1 cellular context compared by ENCODE assay signal in genomic region chr19:488505-489417, GRCh38.
A peak's percentile ranks its signal among the peaks of the same experiment; 100 is the strongest.
TF ChIP-seq lines count a peak whose summit lies in the region.

No MANE protein-coding gene starts in this region.

TF ChIP-seq in HepG2, 621 proteins besides CTCF, POLR2A, EP300 and RAD21 (continued from another document and continues in another):
- TF ChIP-seq ZNF33B (CRISPR knock-in tag; IDR thresholded peaks at IDR 0.05) = 0 out of 2 replicates have a peak, but pooled peaks have one; percentile 46
- TF ChIP-seq ARID2 (CRISPR knock-in tag; IDR thresholded peaks at IDR 0.05; ENCODE audit: borderline replicate concordance) = no peak
- TF ChIP-seq PAX8 (CRISPR knock-in tag; IDR thresholded peaks at IDR 0.05; ENCODE audit: borderline replicate concordance) = no peak
- TF ChIP-seq RFX5 (IDR thresholded peaks at IDR 0.05; ENCODE audit: low read depth, low read length) = no peak
- no peak for TF ChIP-seq ZNF510 (CRISPR knock-in tag; IDR thresholded peaks at IDR 0.05; ENCODE audit: low read depth)
- no peak for TF ChIP-seq MIER3 (CRISPR knock-in tag; IDR thresholded peaks at IDR 0.05; ENCODE audit: borderline replicate concordance)
- no peak for TF ChIP-seq TEF (CRISPR knock-in tag; IDR thresholded peaks at IDR 0.05)
- TF ChIP-seq AKNA (CRISPR knock-in tag; IDR thresholded peaks at IDR 0.05; ENCODE audit: borderline replicate concordance) = no peak
- TF ChIP-seq SPEN (CRISPR knock-in tag; IDR thresholded peaks at IDR 0.05; ENCODE audit: low read depth) = peak; percentile 95
- no peak for TF ChIP-seq ZNF292 (CRISPR knock-in tag; IDR thresholded peaks at IDR 0.05; ENCODE audit: borderline replicate concordance, low read depth)
- TF ChIP-seq SIN3A (IDR thresholded peaks at IDR 0.05; ENCODE audit: borderline replicate concordance, low read depth, low read length) = peak; percentile 77; the same call in 1 of the 2 replicates
- no peak for TF ChIP-seq ZNF557 (CRISPR knock-in tag; IDR thresholded peaks at IDR 0.05)
- TF ChIP-seq SIX1 (CRISPR knock-in tag; IDR thresholded peaks at IDR 0.05; ENCODE audit: borderline replicate concordance) = no peak
- no peak for TF ChIP-seq MTF2 (CRISPR knock-in tag; IDR thresholded peaks at IDR 0.05; ENCODE audit: borderline replicate concordance)
- TF ChIP-seq MBD4 (IDR thresholded peaks at IDR 0.05; ENCODE audit: borderline replicate concordance, low read length) = no peak
- TF ChIP-seq, protein P1, sequence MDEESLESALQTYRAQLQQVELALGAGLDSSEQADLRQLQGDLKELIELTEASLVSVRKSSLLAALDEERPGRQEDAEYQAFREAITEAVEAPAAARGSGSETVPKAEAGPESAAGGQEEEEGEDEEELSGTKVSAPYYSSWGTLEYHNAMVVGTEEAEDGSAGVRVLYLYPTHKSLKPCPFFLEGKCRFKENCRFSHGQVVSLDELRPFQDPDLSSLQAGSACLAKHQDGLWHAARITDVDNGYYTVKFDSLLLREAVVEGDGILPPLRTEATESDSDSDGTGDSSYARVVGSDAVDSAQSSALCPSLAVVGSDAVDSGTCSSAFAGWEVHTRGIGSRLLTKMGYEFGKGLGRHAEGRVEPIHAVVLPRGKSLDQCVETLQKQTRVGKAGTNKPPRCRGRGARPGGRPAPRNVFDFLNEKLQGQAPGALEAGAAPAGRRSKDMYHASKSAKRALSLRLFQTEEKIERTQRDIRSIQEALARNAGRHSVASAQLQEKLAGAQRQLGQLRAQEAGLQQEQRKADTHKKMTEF (CRISPR knock-in tag; IDR thresholded peaks at IDR 0.05) = no peak; the same call in 1 of the 2 replicates
- TF ChIP-seq ZMAT3 (CRISPR knock-in tag; conservative IDR thresholded peaks at IDR 0.05) = no peak
- no peak for TF ChIP-seq ZNF367 (CRISPR knock-in tag; IDR thresholded peaks at IDR 0.05; ENCODE audit: borderline replicate concordance)
- TF ChIP-seq ZNF891 (CRISPR knock-in tag; IDR thresholded peaks at IDR 0.05) = no peak
- TF ChIP-seq ZBTB38 (CRISPR knock-in tag; IDR thresholded peaks at IDR 0.05) = peak; percentile 83
- no peak for TF ChIP-seq IKZF1 (IDR thresholded peaks at IDR 0.05)
- TF ChIP-seq RNF219 (CRISPR knock-in tag; IDR thresholded peaks at IDR 0.05) = no peak
- no peak for TF ChIP-seq ZNF326 (CRISPR knock-in tag; IDR thresholded peaks at IDR 0.05; ENCODE audit: borderline replicate concordance)
- no peak for TF ChIP-seq ZNF260 (CRISPR knock-in tag; IDR thresholded peaks at IDR 0.05; ENCODE audit: borderline replicate concordance, low read depth)
- TF ChIP-seq, protein P2, sequence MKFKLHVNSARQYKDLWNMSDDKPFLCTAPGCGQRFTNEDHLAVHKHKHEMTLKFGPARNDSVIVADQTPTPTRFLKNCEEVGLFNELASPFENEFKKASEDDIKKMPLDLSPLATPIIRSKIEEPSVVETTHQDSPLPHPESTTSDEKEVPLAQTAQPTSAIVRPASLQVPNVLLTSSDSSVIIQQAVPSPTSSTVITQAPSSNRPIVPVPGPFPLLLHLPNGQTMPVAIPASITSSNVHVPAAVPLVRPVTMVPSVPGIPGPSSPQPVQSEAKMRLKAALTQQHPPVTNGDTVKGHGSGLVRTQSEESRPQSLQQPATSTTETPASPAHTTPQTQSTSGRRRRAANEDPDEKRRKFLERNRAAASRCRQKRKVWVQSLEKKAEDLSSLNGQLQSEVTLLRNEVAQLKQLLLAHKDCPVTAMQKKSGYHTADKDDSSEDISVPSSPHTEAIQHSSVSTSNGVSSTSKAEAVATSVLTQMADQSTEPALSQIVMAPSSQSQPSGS (CRISPR knock-in tag; IDR thresholded peaks at IDR 0.05) = peak; percentile 36; the same call in 1 of the 2 replicates
- no peak for TF ChIP-seq ZNF468 (CRISPR knock-in tag; IDR thresholded peaks at IDR 0.05)
- no peak; the same call in 1 of the 2 replicates for TF ChIP-seq ZFX (CRISPR knock-in tag; IDR thresholded peaks at IDR 0.05; ENCODE audit: low read depth)
- TF ChIP-seq ZHX2 (IDR thresholded peaks at IDR 0.05; ENCODE audit: low read depth) = peak; percentile 79
- peak; percentile 55; the same call in 1 of the 2 replicates for TF ChIP-seq ZHX2 (CRISPR knock-in tag; IDR thresholded peaks at IDR 0.05; ENCODE audit: borderline replicate concordance)
- TF ChIP-seq TBP (CRISPR knock-in tag; IDR thresholded peaks at IDR 0.05) = peak; percentile 98
- TF ChIP-seq CCDC6 (CRISPR knock-in tag; IDR thresholded peaks at IDR 0.05) = peak; percentile 23; the same call in 1 of the 2 replicates
- TF ChIP-seq ZNF703 (CRISPR knock-in tag; IDR thresholded peaks at IDR 0.05; ENCODE audit: borderline replicate concordance) = no peak
- TF ChIP-seq HMG20B (CRISPR knock-in tag; conservative IDR thresholded peaks at IDR 0.05) = no peak
- TF ChIP-seq DNMT3B (CRISPR knock-in tag; conservative IDR thresholded peaks at IDR 0.05) = no peak
- no peak for TF ChIP-seq MED13 (CRISPR knock-in tag; IDR thresholded peaks at IDR 0.05)
- no peak for TF ChIP-seq ZNF30 (CRISPR knock-in tag; IDR thresholded peaks at IDR 0.05)
- TF ChIP-seq ZNF761 (CRISPR knock-in tag; conservative IDR thresholded peaks at IDR 0.05) = peak; percentile 67
- no peak for TF ChIP-seq ZSCAN20 (CRISPR knock-in tag; IDR thresholded peaks at IDR 0.05; ENCODE audit: borderline replicate concordance)
- no peak for TF ChIP-seq NPAS2 (CRISPR knock-in tag; IDR thresholded peaks at IDR 0.05; ENCODE audit: borderline replicate concordance)
- no peak for TF ChIP-seq WIZ (CRISPR knock-in tag; IDR thresholded peaks at IDR 0.05)
- TF ChIP-seq ZNF484 (CRISPR knock-in tag; IDR thresholded peaks at IDR 0.05; ENCODE audit: borderline replicate concordance, low read depth) = no peak
- 0 out of 2 replicates have a peak, but pooled peaks have one; percentile 36 for TF ChIP-seq ZBTB8A (CRISPR knock-in tag; IDR thresholded peaks at IDR 0.05; ENCODE audit: borderline replicate concordance, low read depth)
- TF ChIP-seq, protein P3, sequence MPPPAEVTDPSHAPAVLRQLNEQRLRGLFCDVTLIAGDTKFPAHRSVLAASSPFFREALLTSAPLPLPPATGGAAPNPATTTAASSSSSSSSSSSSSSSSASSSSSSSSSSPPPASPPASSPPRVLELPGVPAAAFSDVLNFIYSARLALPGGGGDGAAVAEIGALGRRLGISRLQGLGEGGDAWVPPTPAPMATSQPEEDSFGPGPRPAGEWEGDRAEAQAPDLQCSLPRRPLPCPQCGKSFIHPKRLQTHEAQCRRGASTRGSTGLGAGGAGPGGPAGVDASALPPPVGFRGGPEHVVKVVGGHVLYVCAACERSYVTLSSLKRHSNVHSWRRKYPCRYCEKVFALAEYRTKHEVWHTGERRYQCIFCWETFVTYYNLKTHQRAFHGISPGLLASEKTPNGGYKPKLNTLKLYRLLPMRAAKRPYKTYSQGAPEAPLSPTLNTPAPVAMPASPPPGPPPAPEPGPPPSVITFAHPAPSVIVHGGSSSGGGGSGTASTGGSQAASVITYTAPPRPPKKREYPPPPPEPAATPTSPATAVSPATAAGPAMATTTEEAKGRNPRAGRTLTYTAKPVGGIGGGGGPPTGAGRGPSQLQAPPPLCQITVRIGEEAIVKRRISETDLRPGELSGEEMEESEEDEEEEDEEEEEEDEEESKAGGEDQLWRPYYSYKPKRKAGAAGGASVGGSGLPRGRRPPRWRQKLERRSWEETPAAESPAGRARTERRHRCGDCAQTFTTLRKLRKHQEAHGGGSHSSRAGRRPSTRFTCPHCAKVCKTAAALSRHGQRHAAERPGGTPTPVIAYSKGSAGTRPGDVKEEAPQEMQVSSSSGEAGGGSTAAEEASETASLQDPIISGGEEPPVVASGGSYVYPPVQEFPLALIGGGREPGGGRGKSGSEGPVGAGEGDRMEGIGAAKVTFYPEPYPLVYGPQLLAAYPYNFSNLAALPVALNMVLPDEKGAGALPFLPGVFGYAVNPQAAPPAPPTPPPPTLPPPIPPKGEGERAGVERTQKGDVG (CRISPR knock-in tag; IDR thresholded peaks at IDR 0.05; ENCODE audit: borderline replicate concordance) = no peak; the same call in 1 of the 2 replicates
